Comparison of ENCODE assay signal across 25 cellular contexts in the genomic region with DNA sequence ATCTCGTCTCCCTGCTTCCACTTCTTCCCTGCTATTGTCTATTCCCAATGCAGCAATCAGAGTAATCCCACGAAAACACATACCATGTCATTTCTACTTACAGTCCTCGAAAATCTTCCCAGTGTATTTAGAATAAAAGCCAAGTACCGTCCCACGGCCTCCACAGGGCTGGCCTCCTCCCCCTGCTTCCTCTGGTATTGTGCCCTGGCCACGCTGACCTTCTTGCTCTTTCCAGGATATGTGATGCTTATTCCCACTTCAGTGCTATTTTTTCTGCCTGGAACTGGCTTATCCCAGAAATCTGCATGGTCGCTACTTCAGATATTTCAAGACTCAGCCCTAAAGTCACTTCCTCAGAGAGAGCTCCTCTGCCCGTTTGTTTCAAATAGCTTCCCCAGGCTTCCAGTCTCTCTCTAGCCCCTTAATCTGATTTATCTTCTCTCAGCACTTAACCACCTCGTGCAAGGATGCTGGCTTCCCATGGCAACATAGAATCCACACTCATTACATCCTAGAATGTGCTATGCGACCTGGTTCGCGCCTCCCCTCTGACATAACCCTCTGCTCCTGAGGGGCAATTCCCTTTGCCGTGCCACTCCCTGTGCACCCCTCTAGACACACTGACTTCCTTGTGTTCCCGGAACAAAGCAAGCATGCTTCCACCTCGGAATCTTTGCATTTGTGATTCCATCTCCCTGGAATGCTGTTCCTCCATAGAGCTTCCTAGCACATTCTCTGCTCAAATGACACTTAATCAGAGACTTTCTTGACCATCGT.
DNase-seq lines count a peak whose midpoint lies in the region; ATAC-seq and TF ChIP-seq lines count a peak whose summit lies in the region.
"Had no signal": no experiment of that assay in that cellular context is flagged by ENCODE, and none has a peak within 500 bp of the region (broad histone marks: within the 10 kb centered on the region; RNA-seq: fewer than 3 reads in every experiment).

No MANE protein-coding gene starts in this region.

- no peaks in the 10 kb centered on the region for H3K27me3 ChIP-seq in GM23338 (ENCODE audit: insufficient read depth)
- H3K27me3 ChIP-seq in gastroesophageal sphincter = no peaks in the 10 kb centered on the region
- no peaks in the 10 kb centered on the region for H3K27me3 ChIP-seq in prostate gland (replicated peaks; ENCODE audit: insufficient read depth)
- H3K27me3 ChIP-seq: SJSA1 had no signal

- no peak for DNase-seq in GM23338 (ENCODE audit: low spot score)
- DNase-seq in WTC11 (ENCODE audit: low spot score) = no peak
- DNase-seq in nephron progenitor cell = no peak
- no peak for DNase-seq in prostate gland (ENCODE audit: low spot score)
- no peak for DNase-seq in DMS 273 (lab: John Stamatoyannopoulos, UW; ENCODE audit: unreplicated experiment)
- no peak for DNase-seq in NCI-H774 (lab: John Stamatoyannopoulos, UW)
- DNase-seq: CD8-positive, alpha-beta T cell; DMS79 treated with DMSO at 0.1 percent for 48 hours; NCI-H1092 treated with DMSO at 0.1 percent for 48 hours; NCI-H1436; NCI-H187; NCI-H2081 treated with DMSO at 0.1 percent for 48 hours; NCI-H2171; NCI-H226; NCI-H510A; NCI-H69; NK-92 treated with Interleukin-12 subunit alpha and Interleukin-12 subunit beta, amount 100 ng/mL, for 24 hours; PC-3; Right ventricle myocardium superior; RPMI8226 had no signal

- H3K27me3 Mint-ChIP-seq in GM23338 (ENCODE audit: insufficient read depth, low read depth, poor library complexity) = no peaks in the 10 kb centered on the region
- H3K27me3 Mint-ChIP-seq in WTC11 (ENCODE audit: low read depth) = no peaks in the 10 kb centered on the region; the same call in 1 of the 2 replicates
- peaks cover 13% of the 10 kb centered on the region for H3K27me3 Mint-ChIP-seq in nephron progenitor cell (ENCODE audit: low read depth, poor library complexity)
- H3K27me3 Mint-ChIP-seq: B cell had no signal

- H3K27ac ChIP-seq in GM23338 (ENCODE audit: low read depth) (no peak overlapping the region), gastroesophageal sphincter (no peak overlapping the region), prostate gland (no peak overlapping the region)
- H3K27ac ChIP-seq: C4-2B, HL-60, SJSA1 had no signal

- H3K4me3 ChIP-seq in GM23338 (no peak overlapping the region), gastroesophageal sphincter (no peak overlapping the region), prostate gland (no peak overlapping the region)
- H3K4me3 ChIP-seq: SJSA1 had no signal

- H3K4me3 Mint-ChIP-seq in GM23338 (no peak overlapping the region), WTC11 (no peak overlapping the region), nephron progenitor cell (no peak overlapping the region)
- H3K4me3 Mint-ChIP-seq: B cell; CD8-positive, alpha-beta T cell had no signal

- CTCF ChIA-PET in WTC11 (lab: Charles Lee) = interaction anchor here (1.1 to 2.1 kb wide), 2 partner anchors 71 to 445 kb away, joined by 3 to 9 read pairs; no protein-coding TSS in a partner anchor

- H3K9me3 Mint-ChIP-seq in GM23338 = no peaks in the 10 kb centered on the region; the same call in 2 of the 3 replicates
- peaks cover 7% of the 10 kb centered on the region for H3K9me3 Mint-ChIP-seq in WTC11
- peaks cover 14% of the 10 kb centered on the region for H3K9me3 Mint-ChIP-seq in nephron progenitor cell

- TF ChIP-seq CTCF in GM23338 (conservative IDR thresholded peaks at IDR 0.05; ENCODE audit: low read depth in 2 of 2) (no peak), WTC11 (IDR thresholded peaks at IDR 0.05) (no peak), gastroesophageal sphincter (IDR thresholded peaks at IDR 0.05) (no peak), nephron progenitor cell (IDR thresholded peaks at IDR 0.05) (no peak), prostate gland (IDR thresholded peaks at IDR 0.05) (no peak)

- H3K36me3 ChIP-seq in GM23338 (ENCODE audit: insufficient read depth) = no peaks in the 10 kb centered on the region
- no peaks in the 10 kb centered on the region for H3K36me3 ChIP-seq in gastroesophageal sphincter
- H3K36me3 ChIP-seq in prostate gland = no peaks in the 10 kb centered on the region
- H3K36me3 ChIP-seq: SJSA1 had no signal

- no peak overlapping the region for H3K4me2 ChIP-seq in GM23338

- no peaks in the 10 kb centered on the region for H3F3A ChIP-seq in GM23338 (replicated peaks; ENCODE audit: low read depth)

- H3K4me1 Mint-ChIP-seq in GM23338 (0 out of 3 replicates have a peak, but pooled peaks cover 6% of the 10 kb centered on the region), WTC11 (peaks cover 6% of the 10 kb centered on the region), nephron progenitor cell (no peaks in the 10 kb centered on the region)
- H3K4me1 Mint-ChIP-seq: B cell had no signal

- H3K27ac Mint-ChIP-seq in GM23338 = no peak overlapping the region
- H3K27ac Mint-ChIP-seq in WTC11 = no peak overlapping the region
- peak overlapping the region; percentile 65 for H3K27ac Mint-ChIP-seq in nephron progenitor cell
- H3K27ac Mint-ChIP-seq: B cell; CD8-positive, alpha-beta T cell had no signal

- TF ChIP-seq POLR2A in gastroesophageal sphincter (IDR thresholded peaks at IDR 0.05) = no peak
- no peak for TF ChIP-seq POLR2A in prostate gland (IDR thresholded peaks at IDR 0.05)

- ATAC-seq in GM23338 (no peak), WTC11 (peak; percentile 24; the same call in 1 of the 2 replicates), gastroesophageal sphincter (peak; percentile 39)
- ATAC-seq: CD8-positive, alpha-beta T cell; PC-3 had no signal

- H2AFZ ChIP-seq in GM23338 = 0 out of 2 replicates have a peak overlapping the region, but pooled peaks have one; percentile 32

- H3K36me3 Mint-ChIP-seq in GM23338 (ENCODE audit: low read depth) = no peaks in the 10 kb centered on the region
- H3K36me3 Mint-ChIP-seq in WTC11 = no peaks in the 10 kb centered on the region
- no peaks in the 10 kb centered on the region for H3K36me3 Mint-ChIP-seq in nephron progenitor cell (ENCODE audit: low read depth)
- H3K36me3 Mint-ChIP-seq: CD8-positive, alpha-beta T cell had no signal

- H3K4me1 ChIP-seq in GM23338 (ENCODE audit: insufficient read depth) (no peaks in the 10 kb centered on the region), gastroesophageal sphincter (no peaks in the 10 kb centered on the region), prostate gland (replicated peaks) (no peaks in the 10 kb centered on the region)
- H3K4me1 ChIP-seq: SJSA1 had no signal

- intact Hi-C loops in prostate gland (cut with DNase I) = no loop called here

- no peaks in the 10 kb centered on the region for H3K9me3 ChIP-seq in gastroesophageal sphincter
- no peaks in the 10 kb centered on the region for H3K9me3 ChIP-seq in prostate gland
- H3K9me3 ChIP-seq: SJSA1 had no signal

- TF ChIP-seq EP300 in gastroesophageal sphincter (IDR thresholded peaks at IDR 0.05) = no peak

- POLR2A ChIA-PET in WTC11 (lab: Charles Lee) = no interaction called here

- no peaks in the 10 kb centered on the region for H3K9me2 ChIP-seq in GM23338 (ENCODE audit: insufficient read depth)

- no peaks in the 10 kb centered on the region for H4K20me1 ChIP-seq in GM23338 (replicated peaks; ENCODE audit: insufficient read depth)

- WGBS in gastroesophageal sphincter (ENCODE audit: low coverage in 1 of 2), 2 donors = 61 to 64% methylated on average over 12 of the region's 16 CpGs
- 80% methylated on average over 16 of the region's 16 CpGs for WGBS in prostate gland

- no peaks in the 10 kb centered on the region for H3K79me2 ChIP-seq in GM23338 (replicated peaks; ENCODE audit: insufficient read depth)

TF ChIP-seq in GM23338, 12 proteins besides CTCF, POLR2A, EP300 and RAD21:
- TF ChIP-seq ZNF331 (CRISPR knock-in tag; IDR thresholded peaks at IDR 0.05; ENCODE audit: low read depth) (no peak), NANOG (IDR thresholded peaks at IDR 0.05; ENCODE audit: borderline replicate concordance) (no peak)

TF ChIP-seq in WTC11, 78 proteins besides CTCF, POLR2A, EP300 and RAD21 (continues in another document):
- TF ChIP-seq PREB (CRISPR knock-in tag; IDR thresholded peaks at IDR 0.05; ENCODE audit: borderline replicate concordance) (no peak), ETV6 (CRISPR knock-in tag; IDR thresholded peaks at IDR 0.05) (no peak)
- TF ChIP-seq, protein P1, sequence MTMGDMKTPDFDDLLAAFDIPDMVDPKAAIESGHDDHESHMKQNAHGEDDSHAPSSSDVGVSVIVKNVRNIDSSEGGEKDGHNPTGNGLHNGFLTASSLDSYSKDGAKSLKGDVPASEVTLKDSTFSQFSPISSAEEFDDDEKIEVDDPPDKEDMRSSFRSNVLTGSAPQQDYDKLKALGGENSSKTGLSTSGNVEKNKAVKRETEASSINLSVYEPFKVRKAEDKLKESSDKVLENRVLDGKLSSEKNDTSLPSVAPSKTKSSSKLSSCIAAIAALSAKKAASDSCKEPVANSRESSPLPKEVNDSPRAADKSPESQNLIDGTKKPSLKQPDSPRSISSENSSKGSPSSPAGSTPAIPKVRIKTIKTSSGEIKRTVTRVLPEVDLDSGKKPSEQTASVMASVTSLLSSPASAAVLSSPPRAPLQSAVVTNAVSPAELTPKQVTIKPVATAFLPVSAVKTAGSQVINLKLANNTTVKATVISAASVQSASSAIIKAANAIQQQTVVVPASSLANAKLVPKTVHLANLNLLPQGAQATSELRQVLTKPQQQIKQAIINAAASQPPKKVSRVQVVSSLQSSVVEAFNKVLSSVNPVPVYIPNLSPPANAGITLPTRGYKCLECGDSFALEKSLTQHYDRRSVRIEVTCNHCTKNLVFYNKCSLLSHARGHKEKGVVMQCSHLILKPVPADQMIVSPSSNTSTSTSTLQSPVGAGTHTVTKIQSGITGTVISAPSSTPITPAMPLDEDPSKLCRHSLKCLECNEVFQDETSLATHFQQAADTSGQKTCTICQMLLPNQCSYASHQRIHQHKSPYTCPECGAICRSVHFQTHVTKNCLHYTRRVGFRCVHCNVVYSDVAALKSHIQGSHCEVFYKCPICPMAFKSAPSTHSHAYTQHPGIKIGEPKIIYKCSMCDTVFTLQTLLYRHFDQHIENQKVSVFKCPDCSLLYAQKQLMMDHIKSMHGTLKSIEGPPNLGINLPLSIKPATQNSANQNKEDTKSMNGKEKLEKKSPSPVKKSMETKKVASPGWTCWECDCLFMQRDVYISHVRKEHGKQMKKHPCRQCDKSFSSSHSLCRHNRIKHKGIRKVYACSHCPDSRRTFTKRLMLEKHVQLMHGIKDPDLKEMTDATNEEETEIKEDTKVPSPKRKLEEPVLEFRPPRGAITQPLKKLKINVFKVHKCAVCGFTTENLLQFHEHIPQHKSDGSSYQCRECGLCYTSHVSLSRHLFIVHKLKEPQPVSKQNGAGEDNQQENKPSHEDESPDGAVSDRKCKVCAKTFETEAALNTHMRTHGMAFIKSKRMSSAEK (CRISPR knock-in tag; IDR thresholded peaks at IDR 0.05; ENCODE audit: borderline replicate concordance) = no peak
